19 cellular contexts compared by ENCODE assay signal in genomic region chr5:39654715-39655114, GRCh38.
"Had no signal": no experiment of that assay in that cellular context is flagged by ENCODE, and none has a peak within 500 bp of the region (broad histone marks: within the 10 kb centered on the region; RNA-seq: fewer than 3 reads in every experiment).

No MANE protein-coding gene starts in this region.

- H3K27ac ChIP-seq: dorsolateral prefrontal cortex, heart right ventricle, ovary, tibial artery, upper lobe of left lung, uterus had no signal

- H3K4me1 ChIP-seq: heart right ventricle, tibial artery, upper lobe of left lung, uterus had no signal

- H3K4me3 ChIP-seq: dorsolateral prefrontal cortex, heart right ventricle, mucosa of descending colon, ovary, tibial artery, upper lobe of left lung, uterus had no signal

- H3K36me3 ChIP-seq: heart right ventricle, ovary, tibial artery, upper lobe of left lung, uterus had no signal

- ATAC-seq: esophagus mucosa; heart right ventricle; left lobe of liver; mucosa of descending colon; naive thymus-derived CD8-positive, alpha-beta T cell; right cardiac atrium had no signal

- H3K27ac Mint-ChIP-seq: naive thymus-derived CD8-positive, alpha-beta T cell; progenitor cell of endocrine pancreas had no signal

- DNase-seq: cortex of kidney; dorsolateral prefrontal cortex; effector CD8-positive, alpha-beta T cell; heart right ventricle; hypothalamus; mammary epithelial cell; mucosa of descending colon; naive thymus-derived CD8-positive, alpha-beta T cell; ovary; right cardiac atrium; small intestine; stimulated activated CD4-positive, alpha-beta T cell treated with anti-CD3 and anti-CD28 coated beads, Interleukin-12 subunit alpha, Interleukin-12 subunit beta, amount 100 ng/mL, for 4 hours; stimulated activated naive CD4-positive, alpha-beta T cell treated with Interleukin-2 at 50 U/mL for 16 hours; tibial artery; upper lobe of left lung; uterus had no signal

- H3K4me3 Mint-ChIP-seq: naive thymus-derived CD8-positive, alpha-beta T cell had no signal

- H3K27me3 Mint-ChIP-seq: progenitor cell of endocrine pancreas had no signal

- H3K27me3 ChIP-seq: heart right ventricle, ovary, tibial artery, upper lobe of left lung, uterus had no signal
